8 cellular contexts compared by ENCODE assay signal in the genomic region with DNA sequence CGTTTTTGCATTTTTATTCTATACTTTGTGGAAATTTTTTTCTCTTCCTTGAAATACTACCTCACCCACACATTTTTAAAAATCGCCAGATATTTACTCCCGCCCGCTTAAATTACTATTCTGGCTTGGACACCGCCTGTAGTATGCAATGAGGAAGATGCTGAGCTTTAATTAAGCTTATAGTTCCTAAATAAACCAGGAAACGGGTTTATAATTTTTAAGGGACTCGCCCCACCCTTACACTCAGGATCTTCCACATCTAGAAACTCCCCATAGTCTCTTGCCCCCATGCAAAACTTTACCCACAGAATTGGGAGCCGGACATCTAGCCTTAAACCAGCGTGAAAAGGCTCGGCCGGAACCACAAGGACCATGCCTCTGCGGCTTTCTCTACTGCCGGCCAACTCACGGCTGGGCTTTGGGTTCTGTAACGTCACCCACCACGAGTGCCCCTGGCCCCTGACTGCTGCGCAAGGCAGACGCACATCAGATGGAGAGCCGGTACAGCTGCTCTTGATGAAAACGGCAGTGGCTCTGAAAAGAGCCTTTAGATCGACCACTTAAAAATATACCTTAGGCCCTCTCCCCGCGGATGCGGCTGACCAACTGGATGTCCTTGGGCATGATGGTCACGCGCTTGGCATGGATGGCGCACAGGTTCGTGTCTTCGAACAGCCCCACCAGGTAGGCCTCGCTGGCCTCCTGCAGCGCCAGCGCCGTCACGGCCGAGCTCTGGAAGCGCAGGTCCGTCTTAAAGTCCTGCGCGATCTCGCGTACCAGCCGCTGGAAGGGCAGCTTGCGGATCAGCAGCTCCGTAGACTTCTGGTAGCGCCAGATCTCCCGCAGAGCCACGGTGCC.
A peak's percentile ranks its signal among the peaks of the same experiment; 100 is the strongest.
DNase-seq lines count a peak whose midpoint lies in the region; ATAC-seq, FAIRE-seq and TF ChIP-seq lines count a peak whose summit lies in the region.
"Not testable (repeated sequence)": the region's sequence is repeated elsewhere in the genome, so short reads cannot be mapped to it uniquely, and the experiment has no call there.

No MANE protein-coding gene starts in this region.

- POLR2A ChIA-PET in AG04449 (lab: Yijun Ruan, JAX); activated naive CD8-positive, alpha-beta T cell treated with anti-CD3 and anti-CD28 coated beads, Interleukin-2, amount 10 ng/mL, durations not matched to agents 7 days and 5 days (lab: Charles Lee); endothelial cell of umbilical vein (lab: Charles Lee): not testable (repeated sequence)

- H3K36me3 ChIP-seq in endothelial cell of umbilical vein (ENCODE audit: control insufficient read depth in 2 of 2, extremely low read depth in 1 of 2, insufficient read depth in 2 of 2, low read length in 2 of 2); skeletal muscle tissue (ENCODE audit: control insufficient read depth in 3 of 3, insufficient read depth in 3 of 3, low read length in 3 of 3): not testable (repeated sequence)

- not testable (repeated sequence) for H3K79me2 ChIP-seq in endothelial cell of umbilical vein (ENCODE audit: control insufficient read depth, insufficient read depth, low read length)

- not testable (repeated sequence) for H3K27ac ChIP-seq in endothelial cell of umbilical vein (ENCODE audit: insufficient read depth, low read depth, low read length); skeletal muscle tissue (ENCODE audit: low read depth, low read length)

- TSS peak; percentile 91 for BruUV-seq in endothelial cell of umbilical vein (replicated peaks; lab: Mats Ljungman, UMichigan)

- DNase-seq in AG04449 (ENCODE audit: low read depth, low spot score); HFF-Myc (ENCODE audit: extremely low read depth, low read depth): not testable (repeated sequence)
- peak; percentile 41 for DNase-seq in activated naive CD8-positive, alpha-beta T cell treated with anti-CD3 and anti-CD28 coated beads, Interleukin-2, amount 10 ng/mL, durations not matched to agents 7 days and 5 days
- DNase-seq in endothelial cell of umbilical vein (ENCODE audit: low read depth, low spot score) (peak; percentile 42), left ventricle myocardium superior (peak; percentile 44), myocyte (ENCODE audit: low read depth) (peak; percentile 10)

- dilution Hi-C loops in endothelial cell of umbilical vein (cut with MboI; ENCODE audit: extremely low pct_ligation_motif_present, low sequenced_read_pairs) = not testable (repeated sequence)

- H3K9ac ChIP-seq in endothelial cell of umbilical vein (replicated peaks; ENCODE audit: extremely low read depth, insufficient read depth, low read length) = peak overlapping the region; percentile 9
- peak overlapping the region in 1 of 3 donors; percentile 68 for H3K9ac ChIP-seq in skeletal muscle tissue (ENCODE audit: low read depth in 1 of 3, low read length in 3 of 3)

- not testable (repeated sequence) for FAIRE-seq in endothelial cell of umbilical vein (lab: Jason Lieb, UNC)

- not testable (repeated sequence) for TF ChIP-seq CTCF in AG04449 (IDR thresholded peaks at IDR 0.05; ENCODE audit: insufficient read depth, low read length, missing control alignments); HFF-Myc (IDR thresholded peaks at IDR 0.05; ENCODE audit: low read depth, low read length, missing control alignments); endothelial cell of umbilical vein (IDR thresholded peaks at IDR 0.05; ENCODE audit: extremely low read depth in 1 of 2, insufficient read depth in 1 of 2, low read depth in 1 of 2, low read length in 2 of 2)

- not testable (repeated sequence) for H3K9me3 Mint-ChIP-seq in T-helper 1 cell treated with Interleukin-12 subunit alpha and Interleukin-12 subunit beta and Interleukin-4 antibody, amounts not matched to agents 30 μg/mL and 1 μg/mL, for 36 hours; activated naive CD8-positive, alpha-beta T cell treated with anti-CD3 and anti-CD28 coated beads, Interleukin-2, amount 10 ng/mL, durations not matched to agents 7 days and 5 days

- H3K4me1 ChIP-seq in endothelial cell of umbilical vein (ENCODE audit: control insufficient read depth, extremely low read depth, insufficient read depth, low read length); skeletal muscle tissue (ENCODE audit: control insufficient read depth in 3 of 3, insufficient read depth in 3 of 3, low read length in 3 of 3): not testable (repeated sequence)

- H3K9me3 ChIP-seq in endothelial cell of umbilical vein (replicated peaks; ENCODE audit: control insufficient read depth, insufficient read depth, low read length); skeletal muscle tissue (ENCODE audit: control insufficient read depth in 3 of 3, low read length in 3 of 3): not testable (repeated sequence)

- not testable (repeated sequence) for H3K27me3 Mint-ChIP-seq in T-helper 1 cell treated with Interleukin-12 subunit alpha and Interleukin-12 subunit beta and Interleukin-4 antibody, amounts not matched to agents 30 μg/mL and 1 μg/mL, for 36 hours (ENCODE audit: low read depth); activated naive CD8-positive, alpha-beta T cell treated with anti-CD3 and anti-CD28 coated beads, Interleukin-2, amount 10 ng/mL, durations not matched to agents 7 days and 5 days

- H3K4me3 Mint-ChIP-seq in T-helper 1 cell treated with Interleukin-12 subunit alpha and Interleukin-12 subunit beta and Interleukin-4 antibody, amounts not matched to agents 30 μg/mL and 1 μg/mL, for 36 hours = peak overlapping the region; percentile 50
- peak overlapping the region; percentile 54 for H3K4me3 Mint-ChIP-seq in activated naive CD8-positive, alpha-beta T cell treated with anti-CD3 and anti-CD28 coated beads, Interleukin-2, amount 10 ng/mL, durations not matched to agents 7 days and 5 days

- H4K20me1 ChIP-seq in endothelial cell of umbilical vein (replicated peaks; ENCODE audit: control insufficient read depth, extremely low read depth, insufficient read depth, low read length) = not testable (repeated sequence)

- not testable (repeated sequence) for H3K27ac Mint-ChIP-seq in T-helper 1 cell treated with Interleukin-12 subunit alpha and Interleukin-12 subunit beta and Interleukin-4 antibody, amounts not matched to agents 30 μg/mL and 1 μg/mL, for 36 hours
- peak overlapping the region; percentile 54 for H3K27ac Mint-ChIP-seq in activated naive CD8-positive, alpha-beta T cell treated with anti-CD3 and anti-CD28 coated beads, Interleukin-2, amount 10 ng/mL, durations not matched to agents 7 days and 5 days

- CTCF ChIA-PET in AG04449 (lab: Yijun Ruan, JAX); endothelial cell of umbilical vein (lab: Charles Lee): not testable (repeated sequence)

- H3K4me1 Mint-ChIP-seq in T-helper 1 cell treated with Interleukin-12 subunit alpha and Interleukin-12 subunit beta and Interleukin-4 antibody, amounts not matched to agents 30 μg/mL and 1 μg/mL, for 36 hours (ENCODE audit: low read depth); activated naive CD8-positive, alpha-beta T cell treated with anti-CD3 and anti-CD28 coated beads, Interleukin-2, amount 10 ng/mL, durations not matched to agents 7 days and 5 days: not testable (repeated sequence)

- intact Hi-C loops in endothelial cell of umbilical vein (cut with micrococcal nuclease); left ventricle myocardium superior (cut with micrococcal nuclease): not testable (repeated sequence)

- H3K4me3 ChIP-seq in AG04449 (ENCODE audit: low read depth, low read length) (peak overlapping the region; percentile 52), HFF-Myc (replicated peaks; ENCODE audit: low read depth, low read length) (peak overlapping the region; percentile 51), endothelial cell of umbilical vein (replicated peaks in 1 of 3; ENCODE audit: insufficient read depth in 1 of 3, low read depth in 1 of 3, low read length in 3 of 3) (peak overlapping the region in 2 of 3 experiments; percentile 27 to 40), skeletal muscle tissue (ENCODE audit: low read length in 3 of 3) (peak overlapping the region in 2 of 3 donors; percentile 51 to 58)

- H3K36me3 Mint-ChIP-seq in T-helper 1 cell treated with Interleukin-12 subunit alpha and Interleukin-12 subunit beta and Interleukin-4 antibody, amounts not matched to agents 30 μg/mL and 1 μg/mL, for 36 hours (ENCODE audit: low read depth); activated naive CD8-positive, alpha-beta T cell treated with anti-CD3 and anti-CD28 coated beads, Interleukin-2, amount 10 ng/mL, durations not matched to agents 7 days and 5 days: not testable (repeated sequence)

- TF ChIP-seq POLR2A in endothelial cell of umbilical vein (IDR thresholded peaks at IDR 0.05; ENCODE audit: low read depth, low read length) = not testable (repeated sequence)

- ATAC-seq in activated naive CD8-positive, alpha-beta T cell treated with anti-CD3 and anti-CD28 coated beads, Interleukin-2, amount 10 ng/mL, durations not matched to agents 7 days and 5 days (ENCODE audit: low read depth) = peak; percentile 37
- peak; percentile 60 for ATAC-seq in left ventricle myocardium superior

- not testable (repeated sequence) for H2AFZ ChIP-seq in endothelial cell of umbilical vein (ENCODE audit: low read depth, low read length)

- not testable (repeated sequence) for H3K9me1 ChIP-seq in endothelial cell of umbilical vein (replicated peaks; ENCODE audit: control insufficient read depth, extremely low read depth, insufficient read depth, low read length)

- H3K4me2 ChIP-seq in endothelial cell of umbilical vein (ENCODE audit: insufficient read depth, low read length) = not testable (repeated sequence)

- not testable (repeated sequence) for H3K27me3 ChIP-seq in endothelial cell of umbilical vein (ENCODE audit: control insufficient read depth in 2 of 2, insufficient read depth in 2 of 2, low read length in 2 of 2); skeletal muscle tissue (ENCODE audit: control insufficient read depth in 3 of 3, insufficient read depth in 3 of 3, low read length in 3 of 3)
